In genomic region chr16:67594956-67595355, GRCh38 we compare ENCODE assay signal across 12 cellular contexts. TPM values are rescaled to one million over a fixed set of nuclear protein-coding genes. Genes with fewer than 3 reads are reported as not detected.
DNase-seq lines count a peak whose midpoint lies in the region; ATAC-seq, FAIRE-seq and TF ChIP-seq lines count a peak whose summit lies in the region.
"Had no signal": no experiment of that assay in that cellular context is flagged by ENCODE, and none has a peak within 500 bp of the region (broad histone marks: within the 10 kb centered on the region; RNA-seq: fewer than 3 reads in every experiment).

No MANE protein-coding gene starts in this region.

- H3K4me1 ChIP-seq in HEK293 (ENCODE audit: control insufficient read depth, insufficient read depth, low read length) (peaks cover 9% of the 10 kb centered on the region; the same call in 1 of the 2 replicates), K562 (replicated peaks in 1 of 2; ENCODE audit: control insufficient read depth in 2 of 2, insufficient read depth in 2 of 2, low read length in 2 of 2) (peaks cover 0 to 5% of the 10 kb centered on the region in 2 experiments; a peak in 1 of 5 replicates)
- no peaks in the 10 kb centered on the region for H3K4me1 ChIP-seq in effector memory CD4-positive, alpha-beta T cell (ENCODE audit: control insufficient read depth, insufficient read depth, low read length, poor library complexity, severe bottlenecking)

- H3K4me3 ChIP-seq in HEK293 (ENCODE audit: low read depth, low read length) (no peak overlapping the region), K562 (no peak overlapping the region)
- H3K4me3 ChIP-seq in effector memory CD4-positive, alpha-beta T cell (ENCODE audit: insufficient read depth, low read depth, low read length, poor library complexity, severe bottlenecking), result no peak overlapping the region
- H3K4me3 ChIP-seq: HAP-1, mucosa of descending colon had no signal

- H3K9ac ChIP-seq in K562 (ENCODE audit: insufficient read depth in 1 of 2, low read depth in 2 of 2, low read length in 2 of 2), result no peak overlapping the region

- no peak overlapping the region for H2AFZ ChIP-seq in K562 (ENCODE audit: low read depth, low read length)

- POLR2A ChIA-PET in HEK293 (lab: Yijun Ruan, JAX), result interaction anchor here (0.7 kb wide), 1 partner anchor 18 kb away, joined by 3 read pairs; no protein-coding TSS in a partner anchor
- POLR2A ChIA-PET in K562 (lab: Yijun Ruan, JAX), result interaction anchor here (0.6 to 1.7 kb wide), 4 partner anchors 12 to 1602 kb away, joined by 3 to 4 read pairs (median 3); partner anchors contain the start of gene CTCF

- BruUV-seq in K562 (replicated peaks; lab: Mats Ljungman, UMichigan), result no TSS peak

- H3K36me3 ChIP-seq in HEK293 (ENCODE audit: control insufficient read depth in 2 of 2, insufficient read depth in 1 of 2, low read length in 2 of 2) (no peaks in the 10 kb centered on the region; a peak in 1 of 3 replicates), K562 (ENCODE audit: control insufficient read depth, insufficient read depth, low read length) (peaks cover 22% of the 10 kb centered on the region; the same call in 2 of the 3 replicates)
- H3K36me3 ChIP-seq in effector memory CD4-positive, alpha-beta T cell (ENCODE audit: control insufficient read depth, insufficient read depth, low read length), result no peaks in the 10 kb centered on the region
- H3K36me3 ChIP-seq: HAP-1 had no signal

- H4K20me1 ChIP-seq in K562 (replicated peaks; ENCODE audit: control insufficient read depth, insufficient read depth, low read length), result peaks cover 4% of the 10 kb centered on the region; the same call in 1 of the 2 replicates

- CTCF ChIA-PET in HEK293 (lab: Yijun Ruan, JAX), result interaction anchor here (0.5 to 1.7 kb wide), 8 partner anchors 9 to 164 kb away, joined by 3 to 6 read pairs (median 4); partner anchors contain the start of gene HSD11B2
- CTCF ChIA-PET in K562 (lab: Yijun Ruan, JAX; ENCODE audit: low intra/inter-chr PET ratio), result no interaction called here

- H3K4me2 ChIP-seq in K562 (ENCODE audit: insufficient read depth, low read length), result no peak overlapping the region

- peak; percentile 27 for DNase-seq in A172 (ENCODE audit: low spot score)
- peak in 1 of 4 experiments; percentile 16 for DNase-seq in K562 (ENCODE audit: extremely low read depth in 1 of 4, low spot score in 3 of 4)
- peak; percentile 49 for DNase-seq in kidney tubule cell (ENCODE audit: low spot score)
- DNase-seq in T-helper 9 cell, result no peak
- no peak for DNase-seq in effector memory CD4-positive, alpha-beta T cell
- DNase-seq in NCI-H146 (lab: John Stamatoyannopoulos, UW), result no peak
- DNase-seq: erythroblast, mucosa of descending colon, NCI-H187 had no signal

- no peak for TF ChIP-seq EP300 in K562 (IDR thresholded peaks at IDR 0.05; ENCODE audit: low read length)

- no peaks in the 10 kb centered on the region for H3K9me1 ChIP-seq in K562 (ENCODE audit: control insufficient read depth, insufficient read depth, low read length)

- intact Hi-C loops in K562 (cut with micrococcal nuclease), result no loop called here

- no peak for TF ChIP-seq RAD21 in K562 (CRISPR knock-in tag; conservative IDR thresholded peaks at IDR 0.05 in 1 of 2, IDR thresholded peaks at IDR 0.05 in 1 of 2)

- FAIRE-seq in K562 (lab: Jason Lieb, UNC), result no peak

- no peak overlapping the region for H3K27ac ChIP-seq in HEK293 (ENCODE audit: extremely low read depth, low read depth, low read length)
- no peak overlapping the region; the same call in 2 of the 3 replicates for H3K27ac ChIP-seq in K562 (ENCODE audit: extremely low read depth, low read depth, low read length)
- H3K27ac ChIP-seq in effector memory CD4-positive, alpha-beta T cell (ENCODE audit: insufficient read depth, low read length, poor library complexity, severe bottlenecking), result no peak overlapping the region

- in situ Hi-C loops in K562 (cut with MboI), result no loop called here

- WGBS in K562 (ENCODE audit: insufficient coverage, low coverage, missing lambda C conversion rate), result 92% methylated on average over 1 of the region's 1 CpG

- H3K9me3 ChIP-seq in HEK293 (ENCODE audit: control insufficient read depth, insufficient read depth, low read depth, low read length) (no peaks in the 10 kb centered on the region), K562 (replicated peaks; ENCODE audit: control insufficient read depth, insufficient read depth, low read depth, low read length) (no peaks in the 10 kb centered on the region)
- no peaks in the 10 kb centered on the region for H3K9me3 ChIP-seq in effector memory CD4-positive, alpha-beta T cell (ENCODE audit: control insufficient read depth, low read length)
- H3K9me3 ChIP-seq: HAP-1, mucosa of descending colon had no signal

- H3K79me2 ChIP-seq in K562 (ENCODE audit: control insufficient read depth, insufficient read depth, low read length), result peaks cover 51% of the 10 kb centered on the region

- ATAC-seq in K562, result peak; percentile 55; the same call in 1 of the 3 replicates
- no peak for ATAC-seq in HG03097 (IDR thresholded peaks at IDR 0.05; ENCODE audit: low FRiP score, unreplicated experiment)
- ATAC-seq: mucosa of descending colon had no signal

- no peak for TF ChIP-seq POLR2A in K562 (conservative IDR thresholded peaks at IDR 0.05)

- no peak for TF ChIP-seq CTCF in HEK293 (tag by site-specific recombination; IDR thresholded peaks at IDR 0.05)
- no peak for TF ChIP-seq CTCF in K562 (IDR thresholded peaks at IDR 0.05 in 2 of 3, conservative IDR thresholded peaks at IDR 0.05 in 1 of 3; ENCODE audit: insufficient read depth in 2 of 3, low read depth in 1 of 3, low read length in 3 of 3)

- H3K27me3 ChIP-seq in K562 (ENCODE audit: control insufficient read depth in 2 of 2, insufficient read depth in 2 of 2, low read length in 2 of 2), result no peaks in the 10 kb centered on the region
- H3K27me3 ChIP-seq in effector memory CD4-positive, alpha-beta T cell (replicated peaks; ENCODE audit: control insufficient read depth, insufficient read depth, low read length, poor library complexity, severe bottlenecking), result no peaks in the 10 kb centered on the region

TF ChIP-seq in HEK293, 187 proteins besides CTCF, POLR2A, EP300 and RAD21:
- TF ChIP-seq KLF8 (tag by site-specific recombination; IDR thresholded peaks at IDR 0.05), result no peak
- TF ChIP-seq OSR2 (tag by site-specific recombination; IDR thresholded peaks at IDR 0.05), result 0 out of 2 replicates have a peak, but pooled peaks have one; percentile 36

TF ChIP-seq in K562, 482 proteins besides CTCF, POLR2A, EP300 and RAD21:
- no peak for TF ChIP-seq HDAC6 (IDR thresholded peaks at IDR 0.05; ENCODE audit: low read depth, low read length)
- TF ChIP-seq ZC3H4 (CRISPR knock-in tag; IDR thresholded peaks at IDR 0.05; ENCODE audit: borderline replicate concordance), result no peak
- TF ChIP-seq KLF13 (tag; IDR thresholded peaks at IDR 0.05; ENCODE audit: borderline replicate concordance, low read depth), result no peak
- no peak for TF ChIP-seq ZNF707 (CRISPR knock-in tag; conservative IDR thresholded peaks at IDR 0.05)
- no peak for TF ChIP-seq HEY1 (CRISPR knock-in tag; IDR thresholded peaks at IDR 0.05; ENCODE audit: borderline replicate concordance)
- TF ChIP-seq YBX1 (IDR thresholded peaks at IDR 0.05), result no peak
- no peak for TF ChIP-seq RBFOX2 (IDR thresholded peaks at IDR 0.05; ENCODE audit: low read depth, low read length)
TF ChIP-seq in K562: peak in this region for 0.

RNA-seq across cellular contexts. Expression of gene CTCF, which starts 32.6 kb away (rescaled TPM):
- 29.7 and 30.3 TPM in 2 replicates for total RNA-seq in A172 (2014; rRNA removed; shearing (Covaris generic))
- 41.2 and 61.0 TPM in 2 replicates for total RNA-seq in K562 (2011; cell fraction: chromatin; rRNA removed; ENCODE audit: low replicate concordance)
- 26.5 and 26.8 TPM in 2 replicates for total RNA-seq in K562 (2011; cell fraction: nucleolus; rRNA removed)
- 34.7 and 46.6 TPM in 2 replicates for total RNA-seq in K562 (2011; cell fraction: nucleoplasm; rRNA removed)
- 31.3 and 34.6 TPM in 2 replicates for total RNA-seq in K562 (2014; rRNA removed)
- total RNA-seq in K562 (2014; rRNA removed; fragmentation: Illumina TruSeq; extraction: Trizol), result 36.5 and 37.6 TPM in 2 replicates
- total RNA-seq in K562 (2015; rRNA removed; fragmentation: Illumina TruSeq; extraction: Trizol), result 45.1 and 49.2 TPM in 2 replicates
- total RNA-seq in K562 (2021), result 37.5 and 37.9 TPM in 2 replicates
- polyA plus RNA-seq in K562 (2011; rRNA removed), result 21.0 and 33.9 TPM in 2 replicates
- polyA plus RNA-seq in K562 (2011; cell fraction: cytosol; rRNA removed), result 17.2 and 19.3 TPM in 2 replicates
- 12.8 and 14.9 TPM in 2 replicates for polyA plus RNA-seq in K562 (2011; cell fraction: nucleus; rRNA removed)
- 27.6 and 33.5 TPM in 2 replicates for polyA plus RNA-seq in K562 (2012)
- 41.0 and 47.1 TPM in 2 replicates for polyA plus RNA-seq in K562 (2014; fragmentation: Illumina TruSeq; extraction: Trizol)
- polyA plus RNA-seq in K562 (2014; fragmentation: Nextera tagmentation; extraction: Ambion mirVana), result 10 to 100 TPM in 1 of 2 experiments, 1 to 10 TPM in 1; 7.8 to 11.0 TPM
- polyA plus RNA-seq in K562 (2014; rRNA removed), result 26.4 and 27.5 TPM in 2 replicates
- polyA minus RNA-seq in K562 (2011; rRNA and poly(A)+ RNA removed), result 34.2 and 51.3 TPM in 2 replicates
- polyA minus RNA-seq in K562 (2011; cell fraction: cytosol; rRNA and poly(A)+ RNA removed), result 21.9 and 28.2 TPM in 2 replicates
- 10.4 and 17.2 TPM in 2 replicates for polyA minus RNA-seq in K562 (2011; cell fraction: nucleus; rRNA and poly(A)+ RNA removed)

RNA-seq across cellular contexts. Expression of gene CARMIL2, which starts 50.0 kb away (rescaled TPM):
- total RNA-seq in A172 (2014; rRNA removed; shearing (Covaris generic)), result 5.1 and 11.7 TPM in 2 replicates
- 5.5 and 22.6 TPM in 2 replicates for total RNA-seq in K562 (2011; cell fraction: chromatin; rRNA removed; ENCODE audit: low replicate concordance)
- total RNA-seq in K562 (2011; cell fraction: nucleolus; rRNA removed), result 12.2 and 15.7 TPM in 2 replicates
- 5.3 and 7.8 TPM in 2 replicates for total RNA-seq in K562 (2011; cell fraction: nucleoplasm; rRNA removed)
- total RNA-seq in K562 (2014; rRNA removed) (0.20 and 1.0 TPM in 2 replicates), K562 (2014; rRNA removed; fragmentation: Illumina TruSeq; extraction: Trizol) (0.19 TPM in 1 of 2 replicates, not detected in the other), K562 (2015; rRNA removed; fragmentation: Illumina TruSeq; extraction: Trizol) (0.38 and 0.43 TPM in 2 replicates), K562 (2021) (2.1 and 2.9 TPM in 2 replicates)
- polyA plus RNA-seq in K562 (2011; rRNA removed) (0.79 and 0.99 TPM in 2 replicates), K562 (2014; fragmentation: Illumina TruSeq; extraction: Trizol) (0.39 and 0.57 TPM in 2 replicates), K562 (2014; fragmentation: Nextera tagmentation; extraction: Ambion mirVana) (not detected), K562 (2014; rRNA removed) (0.95 and 1.0 TPM in 2 replicates)
- 0.56 and 1.4 TPM in 2 replicates for polyA plus RNA-seq in K562 (2011; cell fraction: cytosol; rRNA removed)
- 6.4 and 17.4 TPM in 2 replicates for polyA plus RNA-seq in K562 (2011; cell fraction: nucleus; rRNA removed)
- polyA plus RNA-seq in K562 (2012), result 0.91 and 4.2 TPM in 2 replicates
- polyA minus RNA-seq in K562 (2011; rRNA and poly(A)+ RNA removed), result 0.60 and 1.3 TPM in 2 replicates
- polyA minus RNA-seq in K562 (2011; cell fraction: cytosol; rRNA and poly(A)+ RNA removed), result 1.4 and 2.6 TPM in 2 replicates
- 1.8 and 5.1 TPM in 2 replicates for polyA minus RNA-seq in K562 (2011; cell fraction: nucleus; rRNA and poly(A)+ RNA removed)

Comparison
In these comparisons a context has a peak if more than half of its experiments do, and no peak if none do; other contexts are left out.
1. DNase-seq: peak in A172 (single experiment) and kidney tubule cell (single experiment); none in T-helper 9 cell (single experiment), effector memory CD4-positive, alpha-beta T cell (0 of 3) and NCI-H146 (single experiment).